ENCODE assay signal across 24 cellular contexts in genomic region chr11:869399-870126, GRCh38.
"Had no signal": no experiment of that assay in that cellular context is flagged by ENCODE, and none has a peak within 500 bp of the region (broad histone marks: within the 10 kb centered on the region; RNA-seq: fewer than 3 reads in every experiment).

No MANE protein-coding gene starts in this region.

- H3K27ac Mint-ChIP-seq: activated CD4-positive, alpha-beta memory T cell treated with anti-CD3 and anti-CD28 coated beads, Interleukin-2, amount 10 ng/mL, durations not matched to agents 7 days and 5 days; activated CD4-positive, alpha-beta T cell treated with anti-CD3 and anti-CD28 coated beads, Interleukin-2, amount 10 ng/mL, durations not matched to agents 24 days and 14 days; activated naive CD4-positive, alpha-beta T cell treated with anti-CD3 and anti-CD28 coated beads for 36 hours; activated naive CD8-positive, alpha-beta T cell treated with anti-CD3 and anti-CD28 coated beads, Interleukin-2, amount 10 ng/mL, durations not matched to agents 7 days and 5 days; activated T-cell treated with anti-CD3 and anti-CD28 coated beads, Interleukin-2, amount 50 U/mL, for 72 hours; nephron progenitor cell; stimulated activated memory B cell treated with anti-CD40 and anti-IgM and Interleukin-4, amounts not matched to agents 10 μg/mL and 1 μg/mL and 100 μg/mL, for 72 hours had no signal

- H3K4me3 ChIP-seq: breast epithelium, esophagus muscularis mucosa, mucosa of descending colon, stomach, suprapubic skin, transverse colon, vagina had no signal

- H3K27ac ChIP-seq: breast epithelium, esophagus muscularis mucosa, parathyroid adenoma, stomach, suprapubic skin, transverse colon, vagina had no signal

- H3K27me3 ChIP-seq: breast epithelium, esophagus muscularis mucosa, stomach, suprapubic skin, vagina had no signal

- ATAC-seq: activated CD4-positive, CD25-positive, alpha-beta regulatory T cell treated with anti-CD3 and anti-CD28 coated beads, Interleukin-2, amount 50 U/mL, for 24 hours; activated T-cell treated with anti-CD3 and anti-CD28 coated beads, Interleukin-2, amount 50 U/mL, for 72 hours; mucosa of descending colon; stimulated activated memory B cell treated with anti-CD40 and anti-IgM and Interleukin-4, amounts not matched to agents 10 μg/mL and 1 μg/mL and 100 μg/mL, for 72 hours had no signal

- H3K36me3 ChIP-seq: breast epithelium, transverse colon had no signal

- H3K9me3 Mint-ChIP-seq: activated CD4-positive, alpha-beta memory T cell treated with anti-CD3 and anti-CD28 coated beads, Interleukin-2, amount 10 ng/mL, durations not matched to agents 7 days and 5 days; activated CD4-positive, alpha-beta T cell treated with anti-CD3 and anti-CD28 coated beads, Interleukin-2, amount 10 ng/mL, durations not matched to agents 24 days and 14 days; activated naive CD4-positive, alpha-beta T cell treated with anti-CD3 and anti-CD28 coated beads for 36 hours; activated naive CD8-positive, alpha-beta T cell treated with anti-CD3 and anti-CD28 coated beads, Interleukin-2, amount 10 ng/mL, durations not matched to agents 7 days and 5 days; activated T-cell treated with anti-CD3 and anti-CD28 coated beads, Interleukin-2, amount 50 U/mL, for 72 hours; central memory CD8-positive, alpha-beta T cell; nephron progenitor cell; stimulated activated memory B cell treated with anti-CD40 and anti-IgM and Interleukin-4, amounts not matched to agents 10 μg/mL and 1 μg/mL and 100 μg/mL, for 72 hours had no signal

- H3K4me1 Mint-ChIP-seq: activated CD4-positive, alpha-beta memory T cell treated with anti-CD3 and anti-CD28 coated beads, Interleukin-2, amount 10 ng/mL, durations not matched to agents 7 days and 5 days; activated CD4-positive, alpha-beta T cell treated with anti-CD3 and anti-CD28 coated beads, Interleukin-2, amount 10 ng/mL, durations not matched to agents 24 days and 14 days; activated naive CD8-positive, alpha-beta T cell treated with anti-CD3 and anti-CD28 coated beads, Interleukin-2, amount 10 ng/mL, durations not matched to agents 7 days and 5 days; central memory CD8-positive, alpha-beta T cell; stimulated activated memory B cell treated with anti-CD40 and anti-IgM and Interleukin-4, amounts not matched to agents 10 μg/mL and 1 μg/mL and 100 μg/mL, for 72 hours had no signal

- H3K4me1 ChIP-seq: breast epithelium, esophagus muscularis mucosa, parathyroid adenoma, stomach, suprapubic skin, transverse colon, vagina had no signal

- DNase-seq: activated CD4-positive, alpha-beta memory T cell treated with anti-CD3 and anti-CD28 coated beads, Interleukin-2, amount 10 ng/mL, durations not matched to agents 7 days and 5 days; activated CD4-positive, alpha-beta T cell treated with anti-CD3 and anti-CD28 coated beads, Interleukin-2, amount 10 ng/mL, durations not matched to agents 24 days and 14 days; activated effector memory CD4-positive, alpha-beta T cell treated with Interleukin-2 at 50 U/mL for 16 hours; activated naive CD4-positive, alpha-beta T cell treated with anti-CD3 and anti-CD28 coated beads for 36 hours; activated naive CD8-positive, alpha-beta T cell treated with anti-CD3 and anti-CD28 coated beads, Interleukin-2, amount 10 ng/mL, durations not matched to agents 7 days and 5 days; activated T-cell treated with anti-CD3 and anti-CD28 coated beads, Interleukin-2, amount 50 U/mL, for 72 hours; amniotic stem cell; effector memory CD4-positive, alpha-beta T cell; hippocampal formation; mesenchymal stem cell; mucosa of descending colon; nucleus accumbens; stimulated activated CD4-positive, alpha-beta T cell treated with anti-CD3 and anti-CD28 coated beads, Interleukin-1b, Interleukin-23, amount 100 ng/mL, for 48 hours; stomach; transverse colon had no signal

- H3K9me3 ChIP-seq: breast epithelium, esophagus muscularis mucosa, mucosa of descending colon, stomach, suprapubic skin, transverse colon, vagina had no signal

- H3K4me3 Mint-ChIP-seq: activated CD4-positive, alpha-beta memory T cell treated with anti-CD3 and anti-CD28 coated beads, Interleukin-2, amount 10 ng/mL, durations not matched to agents 7 days and 5 days; activated CD4-positive, alpha-beta T cell treated with anti-CD3 and anti-CD28 coated beads, Interleukin-2, amount 10 ng/mL, durations not matched to agents 24 days and 14 days; activated naive CD4-positive, alpha-beta T cell treated with anti-CD3 and anti-CD28 coated beads for 36 hours; activated naive CD8-positive, alpha-beta T cell treated with anti-CD3 and anti-CD28 coated beads, Interleukin-2, amount 10 ng/mL, durations not matched to agents 7 days and 5 days; activated T-cell treated with anti-CD3 and anti-CD28 coated beads, Interleukin-2, amount 50 U/mL, for 72 hours; central memory CD8-positive, alpha-beta T cell; nephron progenitor cell; stimulated activated memory B cell treated with anti-CD40 and anti-IgM and Interleukin-4, amounts not matched to agents 10 μg/mL and 1 μg/mL and 100 μg/mL, for 72 hours had no signal

- H3K27me3 Mint-ChIP-seq: activated CD4-positive, alpha-beta memory T cell treated with anti-CD3 and anti-CD28 coated beads, Interleukin-2, amount 10 ng/mL, durations not matched to agents 7 days and 5 days; activated CD4-positive, alpha-beta T cell treated with anti-CD3 and anti-CD28 coated beads, Interleukin-2, amount 10 ng/mL, durations not matched to agents 24 days and 14 days; activated naive CD8-positive, alpha-beta T cell treated with anti-CD3 and anti-CD28 coated beads, Interleukin-2, amount 10 ng/mL, durations not matched to agents 7 days and 5 days; central memory CD8-positive, alpha-beta T cell; stimulated activated memory B cell treated with anti-CD40 and anti-IgM and Interleukin-4, amounts not matched to agents 10 μg/mL and 1 μg/mL and 100 μg/mL, for 72 hours had no signal

- H3K9ac ChIP-seq: parathyroid adenoma had no signal
